ENCODE assay signal across 8 cellular contexts in the genomic region with DNA sequence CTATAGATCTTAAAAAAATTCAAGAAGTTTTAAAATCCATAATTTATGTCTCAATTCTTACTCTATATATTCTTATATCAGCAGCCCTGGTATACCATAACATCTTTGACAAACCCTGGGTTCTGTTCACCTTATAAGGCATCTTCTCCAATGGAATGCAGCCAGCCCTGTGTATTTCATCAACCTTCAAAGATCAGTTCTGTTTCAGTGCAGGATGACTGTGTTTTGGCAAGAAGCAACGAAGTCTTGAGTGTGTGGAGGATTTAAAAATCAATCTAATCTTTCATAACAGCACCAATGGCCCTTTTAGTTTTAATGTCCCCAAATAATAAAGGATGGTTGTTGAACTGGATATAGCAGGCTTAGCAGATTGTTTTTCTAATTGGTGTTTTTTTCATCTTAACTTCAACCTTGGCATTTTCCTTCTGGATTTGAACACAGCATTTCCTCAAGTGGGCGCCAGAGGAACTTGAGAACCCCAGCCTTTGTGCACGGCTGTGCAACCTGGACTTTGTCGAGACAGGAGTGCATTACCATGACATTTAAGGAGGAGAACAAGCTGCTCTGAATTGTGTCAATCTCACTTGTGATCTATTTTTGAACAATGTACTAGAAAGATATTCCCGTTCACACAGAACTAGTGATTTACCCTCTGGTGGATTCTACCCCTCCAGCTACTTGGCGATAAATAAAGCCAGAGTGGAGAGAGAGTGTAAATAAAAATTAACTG.
DNase-seq lines count a peak whose midpoint lies in the region; ATAC-seq and TF ChIP-seq lines count a peak whose summit lies in the region.

No MANE protein-coding gene starts in this region.

- no peak overlapping the region for H3K4me2 ChIP-seq in mesendoderm (ENCODE audit: low read length)

- H2AK5ac ChIP-seq in mesendoderm (ENCODE audit: low read length), result no peak overlapping the region

- no peaks in the 10 kb centered on the region for H3K4me1 ChIP-seq in mesendoderm (ENCODE audit: control insufficient read depth, low read depth, low read length)
- peaks cover 0 to 18% (median 10%) of the 10 kb centered on the region in 4 donors for H3K4me1 ChIP-seq in tibial artery

- no peak overlapping the region for H3K27ac Mint-ChIP-seq in chondrocyte (ENCODE audit: unreplicated experiment)

- peaks cover 2% of the 10 kb centered on the region for H3K36me3 Mint-ChIP-seq in chondrocyte (ENCODE audit: low read depth)

- WGBS in mesendoderm (ENCODE audit: extremely low coverage, insufficient coverage, low lambda C conversion rate), result no CpG with 5 or more reads among the region's 6 CpGs

- no peak overlapping the region for H3K27ac ChIP-seq in mesendoderm (ENCODE audit: low read depth, low read length)
- no peak overlapping the region for H3K27ac ChIP-seq in tibial artery

- H3K79me2 ChIP-seq in mesendoderm (ENCODE audit: control insufficient read depth, insufficient read depth, low read length), result no peaks in the 10 kb centered on the region

- H3K23ac ChIP-seq in mesendoderm (ENCODE audit: low read length), result no peak overlapping the region

- H3K4ac ChIP-seq in mesendoderm (ENCODE audit: low read depth, low read length), result no peak overlapping the region

- intact Hi-C loops in tibial artery (cut with DNase I; ENCODE audit: low total_unique reads), result loop anchor here (10.0 kb wide), 1 partner anchor 142 kb away; no protein-coding TSS in a partner anchor

- no peak overlapping the region for H2BK5ac ChIP-seq in mesendoderm (ENCODE audit: low read length)

- H3K79me1 ChIP-seq in mesendoderm (ENCODE audit: low read length), result no peaks in the 10 kb centered on the region

- H3K56ac ChIP-seq in mesendoderm (ENCODE audit: low read length), result no peak overlapping the region

- peaks cover 6% of the 10 kb centered on the region for H3K9me3 Mint-ChIP-seq in chondrocyte (ENCODE audit: low read depth)

- H4K8ac ChIP-seq in mesendoderm (ENCODE audit: low read depth, low read length), result no peak overlapping the region

- H3K9me3 ChIP-seq in tibial artery, result no peaks in the 10 kb centered on the region

- H3K4me3 ChIP-seq in mesendoderm (ENCODE audit: low read length), result no peak overlapping the region
- no peak overlapping the region for H3K4me3 ChIP-seq in tibial artery

- no peak overlapping the region for H2BK120ac ChIP-seq in mesendoderm (ENCODE audit: low read depth, low read length)

- peaks cover 12% of the 10 kb centered on the region for H3K4me1 Mint-ChIP-seq in chondrocyte (ENCODE audit: low read depth)

- TF ChIP-seq CTCF in chondrocyte (IDR thresholded peaks at IDR 0.05) (peak; percentile 77), tibial artery (IDR thresholded peaks at IDR 0.05) (peak in 1 of 2 experiments; percentile 36)

- H4K5ac ChIP-seq in mesendoderm (ENCODE audit: low read length), result no peak overlapping the region

- H3K18ac ChIP-seq in mesendoderm (ENCODE audit: low read length), result no peak overlapping the region

- DNase-seq in DMS 273 (lab: John Stamatoyannopoulos, UW; ENCODE audit: unreplicated experiment) (peak; percentile 66), M059J (ENCODE audit: low read depth) (peak; percentile 61), chondrocyte (ENCODE audit: low spot score) (no peak), mesendoderm (peak; percentile 56), cerebellum (ENCODE audit: low spot score) (no peak), tibial artery (no peak)
- no peak for DNase-seq in stimulated activated CD4-positive, alpha-beta T cell treated with anti-CD3 and anti-CD28 coated beads, Interleukin-2, amount 100 ng/mL, for 48 hours

- H3K4me3 Mint-ChIP-seq in chondrocyte (ENCODE audit: unreplicated experiment), result no peak overlapping the region

- no peaks in the 10 kb centered on the region for H3K27me3 Mint-ChIP-seq in chondrocyte (ENCODE audit: low read depth)

- no peak for ATAC-seq in GM19455 (IDR thresholded peaks at IDR 0.05; ENCODE audit: unreplicated experiment)

- no peak overlapping the region for H2BK15ac ChIP-seq in mesendoderm (replicated peaks; ENCODE audit: low read depth)

- H3K9ac ChIP-seq in mesendoderm (ENCODE audit: low read length), result no peak overlapping the region

- no peaks in the 10 kb centered on the region for H3K27me3 ChIP-seq in mesendoderm (ENCODE audit: insufficient read depth, low read length, poor library complexity)
- H3K27me3 ChIP-seq in tibial artery, result no peaks in the 10 kb centered on the region

- H3K36me3 ChIP-seq in mesendoderm (ENCODE audit: control insufficient read depth, insufficient read depth, low read length) (no peaks in the 10 kb centered on the region), tibial artery (no peaks in the 10 kb centered on the region)

Comparison
In these comparisons a context has a peak if more than half of its experiments do, and no peak if none do; other contexts are left out.
1. DNase-seq: peak in DMS 273 (single experiment), M059J (single experiment) and mesendoderm (single experiment); none in chondrocyte (single experiment), cerebellum (single experiment), stimulated activated CD4-positive, alpha-beta T cell treated with anti-CD3 and anti-CD28 coated beads, Interleukin-2, amount 100 ng/mL, for 48 hours (0 of 2) and tibial artery (0 of 2).